In genomic region chrX:15158736-15159406, GRCh38 we compare ENCODE assay signal across 11 cellular contexts.
DNase-seq lines count a peak whose midpoint lies in the region; ATAC-seq, FAIRE-seq and TF ChIP-seq lines count a peak whose summit lies in the region.
"Had no signal": no experiment of that assay in that cellular context is flagged by ENCODE, and none has a peak within 500 bp of the region (broad histone marks: within the 10 kb centered on the region; RNA-seq: fewer than 3 reads in every experiment).

No MANE protein-coding gene starts in this region.

- ATAC-seq in GM18498 (IDR thresholded peaks at IDR 0.05; ENCODE audit: unreplicated experiment) = peak; percentile 80
- peak; percentile 86 for ATAC-seq in GM21515 (IDR thresholded peaks at IDR 0.05; ENCODE audit: unreplicated experiment)
- ATAC-seq in HG03558 (IDR thresholded peaks at IDR 0.05; ENCODE audit: extremely low read depth, unreplicated experiment) = peak; percentile 32
- no peak for ATAC-seq in HG03139 (IDR thresholded peaks at IDR 0.05; ENCODE audit: unreplicated experiment)

- H3K36me3 ChIP-seq in bronchial epithelial cell (ENCODE audit: control insufficient read depth, insufficient read depth, low read length) = no peaks in the 10 kb centered on the region

- FAIRE-seq in bronchial epithelial cell (lab: Jason Lieb, UNC) = no peak
- FAIRE-seq: G401.6 had no signal

- no peak overlapping the region for H3K4me3 ChIP-seq in bronchial epithelial cell (ENCODE audit: low read depth, low read length)

- no peaks in the 10 kb centered on the region for H3K27me3 ChIP-seq in bronchial epithelial cell (ENCODE audit: control insufficient read depth, insufficient read depth, low read length)

- TF ChIP-seq CTCF in bronchial epithelial cell (IDR thresholded peaks at IDR 0.05; ENCODE audit: insufficient read depth, low read length, severe bottlenecking) = no peak

- DNase-seq in bronchial epithelial cell (ENCODE audit: low read depth) = peak; percentile 67
- no peak for DNase-seq in cerebellar cortex (ENCODE audit: low spot score)
- DNase-seq in AML-193 (lab: John Stamatoyannopoulos, UW) = no peak
- no peak for DNase-seq in SK-N-DZ (ENCODE audit: low spot score)
- DNase-seq: erythroblast, MV-4-11 had no signal
